34 cellular contexts compared by ENCODE assay signal in genomic region chr14:88853129-88853528, GRCh38.
"Had no signal": no experiment of that assay in that cellular context is flagged by ENCODE, and none has a peak within 500 bp of the region (broad histone marks: within the 10 kb centered on the region; RNA-seq: fewer than 3 reads in every experiment).

No MANE protein-coding gene starts in this region.

- H3K36me3 Mint-ChIP-seq: activated CD4-positive, alpha-beta memory T cell treated with anti-CD3 and anti-CD28 coated beads for 36 hours; activated CD8-positive, alpha-beta memory T cell treated with anti-CD3 and anti-CD28 coated beads, Interleukin-2, amount 10 ng/mL, durations not matched to agents 7 days and 5 days; activated naive CD8-positive, alpha-beta T cell had no signal

- H3K27ac Mint-ChIP-seq: activated CD4-positive, alpha-beta memory T cell treated with anti-CD3 and anti-CD28 coated beads for 36 hours; activated CD4-positive, alpha-beta T cell treated with anti-CD3 and anti-CD28 coated beads for 36 hours; activated CD4-positive, alpha-beta T cell treated with anti-CD3 and anti-CD28 coated beads, Interleukin-2, amount 10 ng/mL, durations not matched to agents 24 days and 14 days; activated CD8-positive, alpha-beta memory T cell treated with anti-CD3 and anti-CD28 coated beads, Interleukin-2, amount 10 ng/mL, durations not matched to agents 7 days and 5 days; activated CD8-positive, alpha-beta T cell treated with anti-CD3 and anti-CD28 coated beads, Interleukin-2, amount 10 ng/mL, durations not matched to agents 7 days and 5 days; activated naive CD8-positive, alpha-beta T cell; activated T-helper 1 cell treated with anti-CD3 and anti-CD28 coated beads, Interleukin-12 subunit alpha, Interleukin-12 subunit beta, Interleukin-2, Interleukin-4 antibody, amounts not matched to agents 30 ng/mL and 10 ng/mL and 1 ng/mL, durations not matched to agents 14 hours and 24 hours and 36 hours; dendritic cell treated with granulocyte-macrophage colony-stimulating factor and Interleukin-4, amounts not matched to agents 40 ng/mL and 50 ng/mL, for 4 days; effector memory CD8-positive, alpha-beta T cell; T-helper 17 cell; T-helper 2 cell treated with Interferon-gamma antibody and Interleukin-4, amounts not matched to agents 5 μg/mL and 100 μg/mL, for 36 hours had no signal

- H3K4me1 ChIP-seq: esophagus muscularis mucosa, gastrocnemius medialis, heart left ventricle had no signal

- H3K27me3 ChIP-seq: brain microvascular endothelial cell, dorsolateral prefrontal cortex, esophagus muscularis mucosa, foreskin keratinocyte, gastrocnemius medialis, heart left ventricle had no signal

- H3K36me3 ChIP-seq: brain microvascular endothelial cell, gastrocnemius medialis had no signal

- DNase-seq: activated CD4-positive, alpha-beta memory T cell treated with anti-CD3 and anti-CD28 coated beads for 36 hours; activated CD4-positive, alpha-beta T cell treated with anti-CD3 and anti-CD28 coated beads for 36 hours; activated CD4-positive, alpha-beta T cell treated with anti-CD3 and anti-CD28 coated beads, Interleukin-2, amount 10 ng/mL, durations not matched to agents 24 days and 14 days; activated CD4-positive, CD25-positive, alpha-beta regulatory T cell; activated CD4-positive, CD25-positive, alpha-beta regulatory T cell treated with anti-CD3 and anti-CD28 coated beads, Interleukin-2, amount 50 U/mL, for 72 hours; activated CD8-positive, alpha-beta memory T cell treated with anti-CD3 and anti-CD28 coated beads, Interleukin-2, amount 10 ng/mL, durations not matched to agents 7 days and 5 days; activated CD8-positive, alpha-beta memory T cell treated with anti-CD3 and anti-CD28 coated beads, Interleukin-2, amount 50 U/mL, for 4 hours; activated CD8-positive, alpha-beta T cell treated with anti-CD3 and anti-CD28 coated beads, Interleukin-2, amount 10 ng/mL, durations not matched to agents 7 days and 5 days; activated gamma-delta T cell; activated naive CD4-positive, alpha-beta T cell treated with anti-CD3 and anti-CD28 coated beads, Interleukin-2, amount 50 U/mL, for 16 hours; activated naive CD4-positive, alpha-beta T cell treated with Interleukin-2 at 50 U/mL for 16 hours; activated T-cell treated with anti-CD3 and anti-CD28 coated beads, Interleukin-2, amount 50 U/mL, for 1 hour; activated T-cell treated with anti-CD3 and anti-CD28 coated beads, Interleukin-2, amount 50 U/mL, for 48 hours; amniotic stem cell; anterior cingulate cortex; brain microvascular endothelial cell; dorsolateral prefrontal cortex; effector memory CD8-positive, alpha-beta T cell; erythroblast; foreskin keratinocyte; gastrocnemius medialis; glutamatergic neuron; heart left ventricle; T-helper 1 cell; T-helper 17 cell; T1000; WERI-Rb-1 had no signal

- H3K9me3 ChIP-seq: esophagus muscularis mucosa, gastrocnemius medialis, heart left ventricle had no signal

- H3K4me1 Mint-ChIP-seq: activated CD4-positive, alpha-beta T cell treated with anti-CD3 and anti-CD28 coated beads for 36 hours; activated CD4-positive, alpha-beta T cell treated with anti-CD3 and anti-CD28 coated beads, Interleukin-2, amount 10 ng/mL, durations not matched to agents 24 days and 14 days; activated CD8-positive, alpha-beta memory T cell treated with anti-CD3 and anti-CD28 coated beads, Interleukin-2, amount 10 ng/mL, durations not matched to agents 7 days and 5 days; central memory CD8-positive, alpha-beta T cell; T-helper 17 cell had no signal

- H3K4me3 Mint-ChIP-seq: activated CD4-positive, alpha-beta memory T cell treated with anti-CD3 and anti-CD28 coated beads for 36 hours; activated CD4-positive, alpha-beta T cell treated with anti-CD3 and anti-CD28 coated beads for 36 hours; activated CD4-positive, alpha-beta T cell treated with anti-CD3 and anti-CD28 coated beads, Interleukin-2, amount 10 ng/mL, durations not matched to agents 24 days and 14 days; activated CD8-positive, alpha-beta memory T cell treated with anti-CD3 and anti-CD28 coated beads, Interleukin-2, amount 10 ng/mL, durations not matched to agents 7 days and 5 days; activated CD8-positive, alpha-beta T cell treated with anti-CD3 and anti-CD28 coated beads, Interleukin-2, amount 10 ng/mL, durations not matched to agents 7 days and 5 days; activated naive CD8-positive, alpha-beta T cell; activated T-helper 1 cell treated with anti-CD3 and anti-CD28 coated beads, Interleukin-12 subunit alpha, Interleukin-12 subunit beta, Interleukin-2, Interleukin-4 antibody, amounts not matched to agents 30 ng/mL and 10 ng/mL and 1 ng/mL, durations not matched to agents 14 hours and 24 hours and 36 hours; central memory CD8-positive, alpha-beta T cell; dendritic cell treated with granulocyte-macrophage colony-stimulating factor and Interleukin-4, amounts not matched to agents 40 ng/mL and 50 ng/mL, for 4 days; effector memory CD8-positive, alpha-beta T cell; T-helper 17 cell; T-helper 2 cell treated with Interferon-gamma antibody and Interleukin-4, amounts not matched to agents 5 μg/mL and 100 μg/mL, for 36 hours had no signal

- H3K4me3 ChIP-seq: coronary artery, dorsolateral prefrontal cortex, esophagus muscularis mucosa, gastrocnemius medialis, heart left ventricle had no signal

- H3K9me3 Mint-ChIP-seq: activated CD4-positive, alpha-beta memory T cell treated with anti-CD3 and anti-CD28 coated beads for 36 hours; activated CD4-positive, alpha-beta T cell treated with anti-CD3 and anti-CD28 coated beads, Interleukin-2, amount 10 ng/mL, durations not matched to agents 24 days and 14 days; activated T-helper 1 cell treated with anti-CD3 and anti-CD28 coated beads, Interleukin-12 subunit alpha, Interleukin-12 subunit beta, Interleukin-2, Interleukin-4 antibody, amounts not matched to agents 30 ng/mL and 10 ng/mL and 1 ng/mL, durations not matched to agents 14 hours and 24 hours and 36 hours; central memory CD8-positive, alpha-beta T cell; dendritic cell treated with granulocyte-macrophage colony-stimulating factor and Interleukin-4, amounts not matched to agents 40 ng/mL and 50 ng/mL, for 4 days; effector memory CD8-positive, alpha-beta T cell; T-helper 2 cell treated with Interferon-gamma antibody and Interleukin-4, amounts not matched to agents 5 μg/mL and 100 μg/mL, for 36 hours had no signal

- H3K27ac ChIP-seq: brain microvascular endothelial cell, coronary artery, dorsolateral prefrontal cortex, esophagus muscularis mucosa, foreskin keratinocyte, gastrocnemius medialis, heart left ventricle, WERI-Rb-1 had no signal

- H3K27me3 Mint-ChIP-seq: activated CD4-positive, alpha-beta memory T cell treated with anti-CD3 and anti-CD28 coated beads for 36 hours; activated CD4-positive, alpha-beta T cell treated with anti-CD3 and anti-CD28 coated beads for 36 hours; activated CD8-positive, alpha-beta memory T cell treated with anti-CD3 and anti-CD28 coated beads, Interleukin-2, amount 10 ng/mL, durations not matched to agents 7 days and 5 days; activated naive CD8-positive, alpha-beta T cell; central memory CD8-positive, alpha-beta T cell; dendritic cell treated with granulocyte-macrophage colony-stimulating factor and Interleukin-4, amounts not matched to agents 40 ng/mL and 50 ng/mL, for 4 days; effector memory CD8-positive, alpha-beta T cell; T-helper 17 cell had no signal

- ATAC-seq: activated CD4-positive, alpha-beta T cell treated with anti-CD3 and anti-CD28 coated beads for 36 hours; activated CD8-positive, alpha-beta memory T cell treated with anti-CD3 and anti-CD28 coated beads, Interleukin-2, amount 10 ng/mL, durations not matched to agents 7 days and 5 days; activated CD8-positive, alpha-beta T cell treated with anti-CD3 and anti-CD28 coated beads, Interleukin-2, amount 10 ng/mL, durations not matched to agents 7 days and 5 days; effector memory CD8-positive, alpha-beta T cell; foreskin keratinocyte; gastrocnemius medialis; heart left ventricle; T-helper 17 cell had no signal
